11 cellular contexts compared by ENCODE assay signal in the genomic region with DNA sequence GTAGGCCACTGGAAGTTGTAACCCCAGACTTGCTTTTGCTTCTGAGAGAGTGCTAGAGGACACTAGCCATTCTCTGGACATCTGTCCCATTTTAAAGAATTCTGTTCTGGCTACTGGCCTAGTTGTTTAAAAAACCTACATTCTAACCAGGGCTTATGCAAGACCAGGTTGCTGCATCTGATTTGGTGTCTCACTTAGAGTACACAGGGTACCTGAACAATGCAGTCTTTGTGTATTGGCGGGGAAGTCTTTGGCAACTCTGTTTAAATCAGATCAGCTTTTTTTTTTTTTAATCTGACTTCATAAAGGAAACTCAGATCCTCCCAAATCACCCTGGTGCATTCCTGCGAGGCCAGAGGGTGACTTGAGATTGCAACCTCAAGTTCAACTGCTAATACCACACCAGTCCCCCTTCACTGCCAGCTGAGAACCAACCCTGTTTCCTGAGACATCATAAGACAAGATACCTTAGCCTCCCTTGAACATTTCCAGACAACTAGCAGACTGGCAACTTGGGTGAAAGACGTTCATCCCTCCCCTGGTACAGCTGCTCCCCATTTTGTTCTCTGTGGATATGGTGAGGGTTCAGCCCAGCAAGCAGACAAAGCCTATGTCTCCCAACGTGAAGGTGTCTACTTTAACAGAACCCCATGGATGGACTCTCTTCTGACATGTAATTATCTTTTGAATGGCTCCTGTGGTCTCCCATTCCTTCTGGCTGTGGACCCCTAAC. TPM values are rescaled to one million over a fixed set of nuclear protein-coding genes. Genes with fewer than 3 reads are reported as not detected.
DNase-seq lines count a peak whose midpoint lies in the region; ATAC-seq and TF ChIP-seq lines count a peak whose summit lies in the region.
"Had no signal": no experiment of that assay in that cellular context is flagged by ENCODE, and none has a peak within 500 bp of the region (broad histone marks: within the 10 kb centered on the region; RNA-seq: fewer than 3 reads in every experiment).

No MANE protein-coding gene starts in this region.

- TF ChIP-seq CTCF in 22Rv1 (IDR thresholded peaks at IDR 0.05) (no peak), breast epithelium (IDR thresholded peaks at IDR 0.05) (no peak)

- no peaks in the 10 kb centered on the region for H3K9me3 ChIP-seq in breast epithelium
- H3K9me3 ChIP-seq: SJCRH30 had no signal

- peaks cover 4 to 12% of the 10 kb centered on the region in 2 donors for H3K4me1 ChIP-seq in breast epithelium
- H3K4me1 ChIP-seq: SJCRH30 had no signal

- no peak for ATAC-seq in activated CD4-positive, CD25-positive, alpha-beta regulatory T cell treated with anti-CD3 and anti-CD28 coated beads, Interleukin-2, amount 50 U/mL, for 24 hours

- no peak overlapping the region for H3K4me3 ChIP-seq in breast epithelium
- H3K4me3 ChIP-seq: SJCRH30 had no signal

- no peak for TF ChIP-seq POLR2A in breast epithelium (IDR thresholded peaks at IDR 0.05)

- intact Hi-C loops in breast epithelium (cut with DNase I; ENCODE audit: low total_unique reads) = no loop called here

- no peaks in the 10 kb centered on the region for H3K27me3 ChIP-seq in breast epithelium

- DNase-seq in HT-29 (ENCODE audit: low spot score) (peak; percentile 32), breast epithelium (ENCODE audit: low spot score in 2 of 2) (peak in 1 of 2 donors; percentile 49), midbrain (lab: John Stamatoyannopoulos, UW) (peak; percentile 57), occipital lobe (lab: John Stamatoyannopoulos, UW) (no peak), NCI-H2227 treated with DMSO at 0.1 percent for 48 hours (lab: John Stamatoyannopoulos, UW) (no peak), SIG-M5 (lab: John Stamatoyannopoulos, UW) (no peak)
- DNase-seq: NCI-H446 treated with DMSO at 0.1 percent for 48 hours, SJCRH30 had no signal

- H3K36me3 ChIP-seq in breast epithelium = no peaks in the 10 kb centered on the region

- H3K27ac ChIP-seq in 22Rv1 (peak overlapping the region; percentile 4; the same call in 1 of the 2 replicates), breast epithelium (peak overlapping the region; percentile 85 to 90)
- H3K27ac ChIP-seq: KMS-11, SJCRH30 had no signal

RNA-seq across cellular contexts. Expression of gene SKP1, which starts 27.0 kb away (rescaled TPM):
- total RNA-seq in HT-29 (2014; rRNA removed; shearing (Covaris generic)) = 82.2 and 87.7 TPM in 2 replicates
- 100 to 1,000 TPM; 158 to 291 (median 259) TPM for total RNA-seq in breast epithelium
- total RNA-seq in occipital lobe = 178 TPM

RNA-seq across cellular contexts. Expression of gene TCF7, which starts 35.3 kb away (rescaled TPM):
- 23.8 and 28.5 TPM in 2 replicates for total RNA-seq in HT-29 (2014; rRNA removed; shearing (Covaris generic))
- total RNA-seq in breast epithelium = 1 to 10 TPM; 2.1 to 8.0 (median 6.6) TPM
- not detected for total RNA-seq in occipital lobe

Comparison
In these comparisons a context has a peak if more than half of its experiments do, and no peak if none do; other contexts are left out.
1. DNase-seq: peak in HT-29 (single experiment) and midbrain (single experiment); none in occipital lobe (single experiment), NCI-H2227 treated with DMSO at 0.1 percent for 48 hours (single experiment) and SIG-M5 (single experiment).